Comparison of ENCODE assay signal across 8 cellular contexts in the genomic region with DNA sequence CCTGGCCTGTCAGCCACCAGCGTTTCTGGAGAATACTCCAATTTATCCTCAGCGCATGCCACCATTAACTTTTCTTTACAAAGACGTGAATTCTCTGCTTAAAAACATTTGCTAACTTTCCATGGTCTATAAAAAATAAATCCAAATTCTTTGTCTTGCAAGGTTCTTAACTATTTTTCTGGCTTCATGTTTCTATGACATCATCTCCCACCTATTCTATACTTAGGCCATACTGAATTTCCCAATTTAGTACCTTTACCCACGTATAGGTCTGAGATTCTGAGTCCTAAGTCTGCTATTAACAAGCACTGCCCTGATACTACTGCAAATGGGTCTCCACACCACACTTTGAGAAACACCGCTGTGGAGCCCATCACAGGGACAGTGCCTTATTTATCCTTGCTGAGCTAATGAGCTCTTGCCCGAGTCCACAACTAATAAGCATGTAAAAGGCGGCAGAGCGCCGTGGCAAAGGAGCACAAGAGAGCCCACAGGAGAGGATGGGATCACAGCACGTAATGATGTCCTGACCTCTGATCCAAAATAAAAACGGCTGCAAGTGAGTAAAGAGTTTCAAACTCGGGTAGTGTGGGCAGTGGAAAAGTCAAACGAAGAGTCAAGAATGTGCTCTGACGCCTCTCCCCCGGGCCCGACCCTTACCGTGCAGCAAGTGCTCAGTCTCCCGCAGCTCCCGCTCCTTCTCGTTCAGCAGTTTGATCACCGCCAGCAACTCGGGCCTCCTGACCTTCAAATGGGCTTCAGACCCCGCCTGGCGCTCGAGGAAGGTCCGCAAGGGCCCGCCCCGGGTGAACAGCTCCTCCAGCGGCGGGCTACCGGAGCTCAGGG. TPM values are rescaled to one million over a fixed set of nuclear protein-coding genes. Genes with fewer than 3 reads are reported as not detected.
DNase-seq lines count a peak whose midpoint lies in the region; ATAC-seq and TF ChIP-seq lines count a peak whose summit lies in the region.

No MANE protein-coding gene starts in this region.

- H3K9me3 ChIP-seq in OCI-LY3 (ENCODE audit: insufficient read depth, low read length), result no peaks in the 10 kb centered on the region
- no peaks in the 10 kb centered on the region for H3K9me3 ChIP-seq in liver (ENCODE audit: control insufficient read depth in 4 of 4, low read length in 3 of 4)
- no peaks in the 10 kb centered on the region for H3K9me3 ChIP-seq in thymus (ENCODE audit: control insufficient read depth)

- H3K27ac ChIP-seq in OCI-LY3 (ENCODE audit: low read length) (peak overlapping the region; percentile 41), liver (ENCODE audit: low read depth in 1 of 2, low read length in 2 of 2) (peak overlapping the region; percentile 86 to 91), thymus (ENCODE audit: low read depth) (peak overlapping the region; percentile 72)

- WGBS in liver, result 3% methylated on average over 25 of the region's 31 CpGs
- WGBS in thymus, result 7% methylated on average over 24 of the region's 31 CpGs

- H3K4me1 ChIP-seq in OCI-LY3 (ENCODE audit: low read length), result peaks cover 10% of the 10 kb centered on the region
- peaks cover 5 to 29% (median 13%) of the 10 kb centered on the region in 4 donors for H3K4me1 ChIP-seq in liver (ENCODE audit: control insufficient read depth in 4 of 4, insufficient read depth in 4 of 4, low read length in 3 of 4)
- peaks cover 8% of the 10 kb centered on the region for H3K4me1 ChIP-seq in thymus (ENCODE audit: control insufficient read depth, insufficient read depth, low read length)

- no peaks in the 10 kb centered on the region for H3K27me3 ChIP-seq in OCI-LY3 (ENCODE audit: low read depth, low read length)
- no peaks in the 10 kb centered on the region for H3K27me3 ChIP-seq in liver (ENCODE audit: control insufficient read depth in 4 of 4, insufficient read depth in 4 of 4, low read length in 3 of 4)
- no peaks in the 10 kb centered on the region for H3K27me3 ChIP-seq in thymus (ENCODE audit: control insufficient read depth, insufficient read depth)

- H3K36me3 ChIP-seq in OCI-LY3 (replicated peaks; ENCODE audit: low read depth, low read length), result peaks cover 6% of the 10 kb centered on the region
- H3K36me3 ChIP-seq in liver (ENCODE audit: control insufficient read depth in 4 of 4, insufficient read depth in 3 of 4, low read depth in 1 of 4, low read length in 3 of 4), result peaks cover 0 to 7% (median 6%) of the 10 kb centered on the region in 4 donors
- peaks cover 3% of the 10 kb centered on the region for H3K36me3 ChIP-seq in thymus (ENCODE audit: control insufficient read depth, insufficient read depth)

- H3K9ac ChIP-seq in OCI-LY3 (ENCODE audit: low read length) (peak overlapping the region; percentile 83), liver (ENCODE audit: low read depth in 1 of 2, low read length in 2 of 2) (peak overlapping the region; percentile 67 to 68)

- no peak overlapping the region for H2AFZ ChIP-seq in OCI-LY3 (ENCODE audit: low read depth, low read length)

- peak; percentile 33 for ATAC-seq in HG02759 (IDR thresholded peaks at IDR 0.05; ENCODE audit: unreplicated experiment)

- peaks cover 14% of the 10 kb centered on the region for H4K20me1 ChIP-seq in OCI-LY3 (ENCODE audit: insufficient read depth, low read length)

- TF ChIP-seq RAD21 in liver (IDR thresholded peaks at IDR 0.05), result no peak

- H3K4me2 ChIP-seq in OCI-LY3 (ENCODE audit: low read length), result peak overlapping the region; percentile 87

- H3K4me3 ChIP-seq in OCI-LY3 (ENCODE audit: low read length) (peak overlapping the region; percentile 95), cardiac fibroblast (replicated peaks in 1 of 2; ENCODE audit: low read depth in 2 of 2, low read length in 2 of 2) (peak overlapping the region; percentile 83 to 84), liver (ENCODE audit: low read depth in 1 of 3, low read length in 3 of 3) (peak overlapping the region; percentile 94 to 100 (median 99)), thymus (ENCODE audit: low read length) (peak overlapping the region; percentile 64)

- TF ChIP-seq CTCF in OCI-LY3 (IDR thresholded peaks at IDR 0.05; ENCODE audit: low read depth, low read length) (no peak), cardiac fibroblast (IDR thresholded peaks at IDR 0.05; ENCODE audit: low read depth, low read length) (no peak), liver (IDR thresholded peaks at IDR 0.05; ENCODE audit: low read depth, low read length, missing input control) (no peak)

- peak; percentile 25 for DNase-seq in stimulated activated CD4-positive, alpha-beta T cell treated with anti-CD3 and anti-CD28 coated beads, Interleukin-15, amount 100 ng/mL, for 24 hours
- DNase-seq in stimulated activated CD4-positive, alpha-beta T cell treated with anti-CD3 and anti-CD28 coated beads, Interleukin-1b, Interleukin-23, amount 100 ng/mL, for 48 hours, result no peak
- DNase-seq in cardiac fibroblast (ENCODE audit: low read depth in 2 of 2) (peak; percentile 22 to 30), NCI-H345 (lab: John Stamatoyannopoulos, UW) (no peak)

- H3K79me2 ChIP-seq in OCI-LY3 (ENCODE audit: low read length), result peaks cover 60% of the 10 kb centered on the region

TF ChIP-seq in liver, 16 proteins besides CTCF, POLR2A, EP300 and RAD21:
- TF ChIP-seq, protein P1, sequence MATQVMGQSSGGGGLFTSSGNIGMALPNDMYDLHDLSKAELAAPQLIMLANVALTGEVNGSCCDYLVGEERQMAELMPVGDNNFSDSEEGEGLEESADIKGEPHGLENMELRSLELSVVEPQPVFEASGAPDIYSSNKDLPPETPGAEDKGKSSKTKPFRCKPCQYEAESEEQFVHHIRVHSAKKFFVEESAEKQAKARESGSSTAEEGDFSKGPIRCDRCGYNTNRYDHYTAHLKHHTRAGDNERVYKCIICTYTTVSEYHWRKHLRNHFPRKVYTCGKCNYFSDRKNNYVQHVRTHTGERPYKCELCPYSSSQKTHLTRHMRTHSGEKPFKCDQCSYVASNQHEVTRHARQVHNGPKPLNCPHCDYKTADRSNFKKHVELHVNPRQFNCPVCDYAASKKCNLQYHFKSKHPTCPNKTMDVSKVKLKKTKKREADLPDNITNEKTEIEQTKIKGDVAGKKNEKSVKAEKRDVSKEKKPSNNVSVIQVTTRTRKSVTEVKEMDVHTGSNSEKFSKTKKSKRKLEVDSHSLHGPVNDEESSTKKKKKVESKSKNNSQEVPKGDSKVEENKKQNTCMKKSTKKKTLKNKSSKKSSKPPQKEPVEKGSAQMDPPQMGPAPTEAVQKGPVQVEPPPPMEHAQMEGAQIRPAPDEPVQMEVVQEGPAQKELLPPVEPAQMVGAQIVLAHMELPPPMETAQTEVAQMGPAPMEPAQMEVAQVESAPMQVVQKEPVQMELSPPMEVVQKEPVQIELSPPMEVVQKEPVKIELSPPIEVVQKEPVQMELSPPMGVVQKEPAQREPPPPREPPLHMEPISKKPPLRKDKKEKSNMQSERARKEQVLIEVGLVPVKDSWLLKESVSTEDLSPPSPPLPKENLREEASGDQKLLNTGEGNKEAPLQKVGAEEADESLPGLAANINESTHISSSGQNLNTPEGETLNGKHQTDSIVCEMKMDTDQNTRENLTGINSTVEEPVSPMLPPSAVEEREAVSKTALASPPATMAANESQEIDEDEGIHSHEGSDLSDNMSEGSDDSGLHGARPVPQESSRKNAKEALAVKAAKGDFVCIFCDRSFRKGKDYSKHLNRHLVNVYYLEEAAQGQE (IDR thresholded peaks at IDR 0.05), result no peak
- TF ChIP-seq SP1 (IDR thresholded peaks at IDR 0.05) (no peak), JUND (IDR thresholded peaks at IDR 0.05) (no peak), YY1 (IDR thresholded peaks at IDR 0.05) (no peak), RXRA (IDR thresholded peaks at IDR 0.05) (no peak)

RNA-seq across cellular contexts. Expression of gene MTRF1L, which starts 0.5 kb away (rescaled TPM):
- total RNA-seq in liver, result 10 to 100 TPM in 1 of 2 donors, 1 to 10 TPM in 1; 6.1 to 10.7 TPM
- polyA plus RNA-seq in liver, result 10 to 100 TPM in 1 of 2 donors, 1 to 10 TPM in 1; 6.2 to 11.1 TPM
- polyA plus RNA-seq in thymus, result 10.0 TPM

RNA-seq across cellular contexts. Expression of gene FBXO5, which starts 19.1 kb away (rescaled TPM):
- total RNA-seq in liver, result 10 to 100 TPM in 1 of 2 donors, 1 to 10 TPM in 1; 1.8 to 32.1 TPM
- polyA plus RNA-seq in liver (1 to 10 TPM; 1.5 to 1.9 TPM), thymus (6.4 TPM)

Comparison
In these comparisons a context has a peak if more than half of its experiments do, and no peak if none do; other contexts are left out.
1. DNase-seq: peak in stimulated activated CD4-positive, alpha-beta T cell treated with anti-CD3 and anti-CD28 coated beads, Interleukin-15, amount 100 ng/mL, for 24 hours (single experiment) and cardiac fibroblast (2 of 2); none in stimulated activated CD4-positive, alpha-beta T cell treated with anti-CD3 and anti-CD28 coated beads, Interleukin-1b, Interleukin-23, amount 100 ng/mL, for 48 hours (single experiment) and NCI-H345 (single experiment).
2. Peak in every context shown above with its lines, with median percentiles within 50 percentile points of each other: H3K27ac ChIP-seq and H3K4me3 ChIP-seq.